In genomic region chr3:101195951-101196713, GRCh38 we compare ENCODE assay signal across 8 cellular contexts.
DNase-seq lines count a peak whose midpoint lies in the region; ATAC-seq and TF ChIP-seq lines count a peak whose summit lies in the region.

No MANE protein-coding gene starts in this region.

- intact Hi-C loops in CD4-positive, alpha-beta T cell (cut with DNase I, micrococcal nuclease) = no loop called here

- no peak overlapping the region for H3K27ac ChIP-seq in coronary artery
- H3K27ac ChIP-seq in CD4-positive, alpha-beta T cell (ENCODE audit: low read depth, low read length) = no peak overlapping the region

- no peaks in the 10 kb centered on the region for H3K4me1 Mint-ChIP-seq in CD4-positive, alpha-beta T cell (ENCODE audit: low read depth)

- no peak for ATAC-seq in HG02588 (IDR thresholded peaks at IDR 0.05; ENCODE audit: unreplicated experiment)
- no peak for ATAC-seq in CD4-positive, alpha-beta T cell (ENCODE audit: poor library complexity)

- no peak overlapping the region for H3K4me3 Mint-ChIP-seq in CD4-positive, alpha-beta T cell

- H3K9me3 Mint-ChIP-seq in CD4-positive, alpha-beta T cell = no peaks in the 10 kb centered on the region

- peak; percentile 51 for TF ChIP-seq CTCF in coronary artery (IDR thresholded peaks at IDR 0.05)
- TF ChIP-seq CTCF in CD4-positive, alpha-beta T cell (IDR thresholded peaks at IDR 0.05) = no peak

- no peaks in the 10 kb centered on the region for H3K9me3 ChIP-seq in CD4-positive, alpha-beta T cell (ENCODE audit: control insufficient read depth, low read length)

- no peaks in the 10 kb centered on the region for H3K36me3 Mint-ChIP-seq in CD4-positive, alpha-beta T cell (ENCODE audit: low read depth)

- no peak overlapping the region for H3K27ac Mint-ChIP-seq in CD4-positive, alpha-beta T cell

- H3K27me3 ChIP-seq in CD4-positive, alpha-beta T cell (ENCODE audit: control insufficient read depth, insufficient read depth, low read length) = no peaks in the 10 kb centered on the region

- CTCF ChIA-PET in CD4-positive, alpha-beta T cell (lab: Charles Lee) = interaction anchor here (0.5 kb wide), 1 partner anchor 347 kb away, joined by 3 read pairs; no protein-coding TSS in a partner anchor

- DNase-seq in NOMO-1 treated with DMSO at 0.1 percent for 48 hours (lab: John Stamatoyannopoulos, UW; ENCODE audit: unreplicated experiment) = peak; percentile 42
- DNase-seq in NOMO-1 treated with dmso at 0.1 percent for 144 hours (lab: John Stamatoyannopoulos, UW; ENCODE audit: unreplicated experiment) = no peak
- peak; percentile 41 for DNase-seq in NCI-H69 (lab: John Stamatoyannopoulos, UW)
- DNase-seq in coronary artery (ENCODE audit: low spot score) = no peak
- DNase-seq in midbrain (lab: John Stamatoyannopoulos, UW) = peak; percentile 43
- DNase-seq in T-helper 1 cell = no peak
- DNase-seq in CD4-positive, alpha-beta T cell = no peak

- H3K27me3 Mint-ChIP-seq in CD4-positive, alpha-beta T cell = peaks cover 11% of the 10 kb centered on the region

- H3K4me3 ChIP-seq in coronary artery = no peak overlapping the region

- POLR2A ChIA-PET in CD4-positive, alpha-beta T cell (lab: Charles Lee) = no interaction called here

Comparison
In these comparisons a context has a peak if more than half of its experiments do, and no peak if none do; other contexts are left out.
1. DNase-seq: peak in NOMO-1 treated with DMSO at 0.1 percent for 48 hours (single experiment), NCI-H69 (single experiment) and midbrain (single experiment); none in NOMO-1 treated with dmso at 0.1 percent for 144 hours (single experiment), coronary artery (single experiment), T-helper 1 cell (0 of 5) and CD4-positive, alpha-beta T cell (0 of 10).